In genomic region chr10:50416181-50416824, GRCh38 we compare ENCODE assay signal across 11 cellular contexts.
DNase-seq lines count a peak whose midpoint lies in the region; TF ChIP-seq lines count a peak whose summit lies in the region.
"Had no signal": no experiment of that assay in that cellular context is flagged by ENCODE, and none has a peak within 500 bp of the region (broad histone marks: within the 10 kb centered on the region; RNA-seq: fewer than 3 reads in every experiment).

No MANE protein-coding gene starts in this region.

- H3K36me3 ChIP-seq in SJCRH30, result no peaks in the 10 kb centered on the region

- DNase-seq in T-helper 2 cell treated with Interferon-gamma antibody and Interleukin-4, amounts not matched to agents 5 μg/mL and 100 μg/mL, for 36 hours (ENCODE audit: low spot score), result no peak
- DNase-seq in T-helper 2 cell (no peak), SJCRH30 (peak; percentile 2 to 21), foreskin fibroblast (peak in 1 of 2 donors; percentile 20), superior temporal gyrus (ENCODE audit: extremely low spot score) (peak; percentile 58), NCI-H2196 treated with DMSO at 0.1 percent for 48 hours (lab: John Stamatoyannopoulos, UW; ENCODE audit: unreplicated experiment) (no peak), nucleus accumbens (lab: John Stamatoyannopoulos, UW) (no peak)
- DNase-seq in stimulated activated CD4-positive, alpha-beta T cell treated with anti-CD3 and anti-CD28 coated beads, Interleukin-12 subunit alpha, Interleukin-12 subunit beta, amount 100 ng/mL, for 4 hours, result no peak
- DNase-seq: activated gamma-delta T cell, NCI-H526 treated with DMSO at 0.1 percent for 48 hours, substantia nigra had no signal

- H3K27ac ChIP-seq in SJCRH30, result no peak overlapping the region

- peaks cover 57% of the 10 kb centered on the region for H3K4me1 Mint-ChIP-seq in T-helper 2 cell treated with Interferon-gamma antibody and Interleukin-4, amounts not matched to agents 5 μg/mL and 100 μg/mL, for 36 hours (ENCODE audit: low read depth)

- H3K9me3 ChIP-seq in SJCRH30 (replicated peaks), result no peaks in the 10 kb centered on the region

- peaks cover 10% of the 10 kb centered on the region for H3K36me3 Mint-ChIP-seq in T-helper 2 cell treated with Interferon-gamma antibody and Interleukin-4, amounts not matched to agents 5 μg/mL and 100 μg/mL, for 36 hours (ENCODE audit: low read depth)

- H3K27me3 Mint-ChIP-seq in T-helper 2 cell treated with Interferon-gamma antibody and Interleukin-4, amounts not matched to agents 5 μg/mL and 100 μg/mL, for 36 hours (ENCODE audit: low read depth), result no peaks in the 10 kb centered on the region

- H3K27ac Mint-ChIP-seq in T-helper 2 cell treated with Interferon-gamma antibody and Interleukin-4, amounts not matched to agents 5 μg/mL and 100 μg/mL, for 36 hours, result no peak overlapping the region

- H3K4me1 ChIP-seq in SJCRH30, result no peaks in the 10 kb centered on the region

- no peak for TF ChIP-seq CTCF in foreskin fibroblast (IDR thresholded peaks at IDR 0.05; ENCODE audit: low read depth, low read length)

- H3K9me3 Mint-ChIP-seq in T-helper 2 cell treated with Interferon-gamma antibody and Interleukin-4, amounts not matched to agents 5 μg/mL and 100 μg/mL, for 36 hours, result no peaks in the 10 kb centered on the region

- H3K27me3 ChIP-seq in SJCRH30, result no peaks in the 10 kb centered on the region

- H3K4me3 Mint-ChIP-seq in T-helper 2 cell treated with Interferon-gamma antibody and Interleukin-4, amounts not matched to agents 5 μg/mL and 100 μg/mL, for 36 hours, result peak overlapping the region; percentile 74

- H3K4me3 ChIP-seq in SJCRH30 (no peak overlapping the region), foreskin fibroblast (ENCODE audit: low read depth in 1 of 2, low read length in 2 of 2) (peak overlapping the region; percentile 80 to 86)

Comparison
In these comparisons a context has a peak if more than half of its experiments do, and no peak if none do; other contexts are left out.
1. DNase-seq: peak in SJCRH30 (2 of 2) and superior temporal gyrus (single experiment); none in T-helper 2 cell treated with Interferon-gamma antibody and Interleukin-4, amounts not matched to agents 5 μg/mL and 100 μg/mL, for 36 hours (single experiment), T-helper 2 cell (0 of 5), NCI-H2196 treated with DMSO at 0.1 percent for 48 hours (single experiment), stimulated activated CD4-positive, alpha-beta T cell treated with anti-CD3 and anti-CD28 coated beads, Interleukin-12 subunit alpha, Interleukin-12 subunit beta, amount 100 ng/mL, for 4 hours (single experiment) and nucleus accumbens (0 of 56).